1 cellular context compared by ENCODE assay signal in genomic region chr17:83100853-83101391, GRCh38.
TF ChIP-seq lines count a peak whose summit lies in the region.

No MANE protein-coding gene starts in this region.

TF ChIP-seq in GM23338, 12 proteins besides CTCF, POLR2A, EP300 and RAD21 (continued from another document):
- no peak for TF ChIP-seq REST (IDR thresholded peaks at IDR 0.05; ENCODE audit: unreplicated experiment)
- no peak for TF ChIP-seq ZNF114 (CRISPR knock-in tag; IDR thresholded peaks at IDR 0.05)
- TF ChIP-seq CREB1 (CRISPR knock-in tag; IDR thresholded peaks at IDR 0.05; ENCODE audit: low read depth), result no peak
- no peak for TF ChIP-seq JUNB (IDR thresholded peaks at IDR 0.05; ENCODE audit: unreplicated experiment)
- no peak for TF ChIP-seq POLR2AphosphoS5 (IDR thresholded peaks at IDR 0.05; ENCODE audit: low read depth)
